In the genomic region with DNA sequence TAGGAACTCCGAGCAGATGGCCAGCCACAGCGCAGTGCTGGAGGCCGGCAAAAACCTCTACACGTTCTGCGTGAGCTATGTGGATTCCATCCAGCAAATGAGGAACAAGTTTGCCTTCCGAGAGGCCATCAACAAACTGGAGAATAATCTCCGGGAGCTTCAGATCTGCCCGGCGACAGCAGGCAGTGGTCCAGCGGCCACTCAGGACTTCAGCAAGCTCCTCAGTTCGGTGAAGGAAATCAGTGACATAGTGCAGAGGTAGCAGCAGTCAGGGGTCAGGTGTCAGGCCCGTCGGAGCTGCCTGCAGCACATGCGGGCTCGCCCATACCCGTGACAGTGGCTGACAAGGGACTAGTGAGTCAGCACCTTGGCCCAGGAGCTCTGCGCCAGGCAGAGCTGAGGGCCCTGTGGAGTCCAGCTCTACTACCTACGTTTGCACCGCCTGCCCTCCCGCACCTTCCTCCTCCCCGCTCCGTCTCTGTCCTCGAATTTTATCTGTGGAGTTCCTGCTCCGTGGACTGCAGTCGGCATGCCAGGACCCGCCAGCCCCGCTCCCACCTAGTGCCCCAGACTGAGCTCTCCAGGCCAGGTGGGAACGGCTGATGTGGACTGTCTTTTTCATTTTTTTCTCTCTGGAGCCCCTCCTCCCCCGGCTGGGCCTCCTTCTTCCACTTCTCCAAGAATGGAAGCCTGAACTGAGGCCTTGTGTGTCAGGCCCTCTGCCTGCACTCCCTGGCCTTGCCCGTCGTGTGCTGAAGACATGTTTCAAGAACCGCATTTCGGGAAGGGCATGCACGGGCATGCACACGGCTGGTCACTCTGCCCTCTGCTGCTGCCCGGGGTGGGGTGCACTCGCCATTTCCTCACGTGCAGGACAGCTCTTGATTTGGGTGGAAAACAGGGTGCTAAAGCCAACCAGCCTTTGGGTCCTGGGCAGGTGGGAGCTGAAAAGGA, we compare ENCODE assay signal across 1 cellular context.
A peak's percentile ranks its signal among the peaks of the same experiment; 100 is the strongest.
TF ChIP-seq lines count a peak whose summit lies in the region.

No MANE protein-coding gene starts in this region.

TF ChIP-seq in K562, 482 proteins besides CTCF, POLR2A, EP300 and RAD21:
- TF ChIP-seq, protein P1, sequence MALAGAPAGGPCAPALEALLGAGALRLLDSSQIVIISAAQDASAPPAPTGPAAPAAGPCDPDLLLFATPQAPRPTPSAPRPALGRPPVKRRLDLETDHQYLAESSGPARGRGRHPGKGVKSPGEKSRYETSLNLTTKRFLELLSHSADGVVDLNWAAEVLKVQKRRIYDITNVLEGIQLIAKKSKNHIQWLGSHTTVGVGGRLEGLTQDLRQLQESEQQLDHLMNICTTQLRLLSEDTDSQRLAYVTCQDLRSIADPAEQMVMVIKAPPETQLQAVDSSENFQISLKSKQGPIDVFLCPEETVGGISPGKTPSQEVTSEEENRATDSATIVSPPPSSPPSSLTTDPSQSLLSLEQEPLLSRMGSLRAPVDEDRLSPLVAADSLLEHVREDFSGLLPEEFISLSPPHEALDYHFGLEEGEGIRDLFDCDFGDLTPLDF (CRISPR knock-in tag; IDR thresholded peaks at IDR 0.05) = peak; percentile 74
- no peak for TF ChIP-seq ZNF764 (CRISPR knock-in tag; IDR thresholded peaks at IDR 0.05; ENCODE audit: low read depth)
- TF ChIP-seq, protein P2, sequence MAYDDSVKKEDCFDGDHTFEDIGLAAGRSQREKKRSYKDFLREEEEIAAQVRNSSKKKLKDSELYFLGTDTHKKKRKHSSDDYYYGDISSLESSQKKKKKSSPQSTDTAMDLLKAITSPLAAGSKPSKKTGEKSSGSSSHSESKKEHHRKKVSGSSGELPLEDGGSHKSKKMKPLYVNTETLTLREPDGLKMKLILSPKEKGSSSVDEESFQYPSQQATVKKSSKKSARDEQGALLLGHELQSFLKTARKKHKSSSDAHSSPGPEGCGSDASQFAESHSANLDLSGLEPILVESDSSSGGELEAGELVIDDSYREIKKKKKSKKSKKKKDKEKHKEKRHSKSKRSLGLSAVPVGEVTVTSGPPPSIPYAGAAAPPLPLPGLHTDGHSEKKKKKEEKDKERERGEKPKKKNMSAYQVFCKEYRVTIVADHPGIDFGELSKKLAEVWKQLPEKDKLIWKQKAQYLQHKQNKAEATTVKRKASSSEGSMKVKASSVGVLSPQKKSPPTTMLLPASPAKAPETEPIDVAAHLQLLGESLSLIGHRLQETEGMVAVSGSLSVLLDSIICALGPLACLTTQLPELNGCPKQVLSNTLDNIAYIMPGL (CRISPR knock-in tag; IDR thresholded peaks at IDR 0.05) = peak; percentile 72; the same call in 1 of the 2 replicates
- TF ChIP-seq, protein P3, sequence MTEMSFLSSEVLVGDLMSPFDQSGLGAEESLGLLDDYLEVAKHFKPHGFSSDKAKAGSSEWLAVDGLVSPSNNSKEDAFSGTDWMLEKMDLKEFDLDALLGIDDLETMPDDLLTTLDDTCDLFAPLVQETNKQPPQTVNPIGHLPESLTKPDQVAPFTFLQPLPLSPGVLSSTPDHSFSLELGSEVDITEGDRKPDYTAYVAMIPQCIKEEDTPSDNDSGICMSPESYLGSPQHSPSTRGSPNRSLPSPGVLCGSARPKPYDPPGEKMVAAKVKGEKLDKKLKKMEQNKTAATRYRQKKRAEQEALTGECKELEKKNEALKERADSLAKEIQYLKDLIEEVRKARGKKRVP (CRISPR knock-in tag; IDR thresholded peaks at IDR 0.05) = no peak
- TF ChIP-seq, protein P4, sequence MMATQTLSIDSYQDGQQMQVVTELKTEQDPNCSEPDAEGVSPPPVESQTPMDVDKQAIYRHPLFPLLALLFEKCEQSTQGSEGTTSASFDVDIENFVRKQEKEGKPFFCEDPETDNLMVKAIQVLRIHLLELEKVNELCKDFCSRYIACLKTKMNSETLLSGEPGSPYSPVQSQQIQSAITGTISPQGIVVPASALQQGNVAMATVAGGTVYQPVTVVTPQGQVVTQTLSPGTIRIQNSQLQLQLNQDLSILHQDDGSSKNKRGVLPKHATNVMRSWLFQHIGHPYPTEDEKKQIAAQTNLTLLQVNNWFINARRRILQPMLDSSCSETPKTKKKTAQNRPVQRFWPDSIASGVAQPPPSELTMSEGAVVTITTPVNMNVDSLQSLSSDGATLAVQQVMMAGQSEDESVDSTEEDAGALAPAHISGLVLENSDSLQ (IDR thresholded peaks at IDR 0.05) = no peak
- TF ChIP-seq, protein P5, sequence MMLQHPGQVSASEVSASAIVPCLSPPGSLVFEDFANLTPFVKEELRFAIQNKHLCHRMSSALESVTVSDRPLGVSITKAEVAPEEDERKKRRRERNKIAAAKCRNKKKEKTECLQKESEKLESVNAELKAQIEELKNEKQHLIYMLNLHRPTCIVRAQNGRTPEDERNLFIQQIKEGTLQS (IDR thresholded peaks at IDR 0.05) = no peak
- TF ChIP-seq, protein P5 (CRISPR knock-in tag; conservative IDR thresholded peaks at IDR 0.05) = 0 out of 2 replicates have a peak, but pooled peaks have one; percentile 41
- no peak for TF ChIP-seq NR2C2 (CRISPR knock-in tag; IDR thresholded peaks at IDR 0.05)
- TF ChIP-seq NR2C2 (tag; IDR thresholded peaks at IDR 0.05) = no peak
- TF ChIP-seq ZC3H11A (IDR thresholded peaks at IDR 0.05; ENCODE audit: low read depth, low read length) = no peak
- no peak for TF ChIP-seq ESRRA (IDR thresholded peaks at IDR 0.05; ENCODE audit: borderline replicate concordance, low read depth)
- TF ChIP-seq, protein P6, sequence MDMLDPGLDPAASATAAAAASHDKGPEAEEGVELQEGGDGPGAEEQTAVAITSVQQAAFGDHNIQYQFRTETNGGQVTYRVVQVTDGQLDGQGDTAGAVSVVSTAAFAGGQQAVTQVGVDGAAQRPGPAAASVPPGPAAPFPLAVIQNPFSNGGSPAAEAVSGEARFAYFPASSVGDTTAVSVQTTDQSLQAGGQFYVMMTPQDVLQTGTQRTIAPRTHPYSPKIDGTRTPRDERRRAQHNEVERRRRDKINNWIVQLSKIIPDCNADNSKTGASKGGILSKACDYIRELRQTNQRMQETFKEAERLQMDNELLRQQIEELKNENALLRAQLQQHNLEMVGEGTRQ (CRISPR knock-in tag; IDR thresholded peaks at IDR 0.05) = no peak
TF ChIP-seq in K562: peak in this region for 3.
